ENCODE assay signal across 35 cellular contexts in the genomic region with DNA sequence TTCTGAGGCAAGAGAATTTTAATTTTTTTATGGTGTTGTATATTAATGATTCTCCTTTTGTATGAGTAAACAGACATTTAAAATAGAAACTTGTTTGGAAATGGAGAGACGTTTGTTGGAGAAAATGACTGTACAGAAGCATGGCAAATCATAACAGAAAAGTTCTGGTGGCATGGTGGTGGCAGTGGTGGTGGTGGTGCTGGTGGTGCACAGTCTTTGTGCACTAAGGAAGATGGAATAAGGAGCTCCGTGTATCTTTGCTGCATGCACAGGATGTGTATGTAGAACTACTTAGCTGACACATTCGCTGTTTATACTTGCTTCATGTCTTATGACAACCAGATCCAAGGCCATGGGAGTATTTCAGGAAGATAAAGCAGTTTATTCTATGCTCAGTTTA.
DNase-seq lines count a peak whose midpoint lies in the region; ATAC-seq and TF ChIP-seq lines count a peak whose summit lies in the region.
"Had no signal": no experiment of that assay in that cellular context is flagged by ENCODE, and none has a peak within 500 bp of the region (broad histone marks: within the 10 kb centered on the region; RNA-seq: fewer than 3 reads in every experiment).

No MANE protein-coding gene starts in this region.

- 23% methylated on average over 2 of the region's 3 CpGs; no CpG with 5 or more reads in 1 of the 2 experiments for WGBS in IMR-90 (ENCODE audit: extremely low coverage in 2 of 2, insufficient read length in 1 of 2), 2 experiments
- 47 to 73% methylated on average over 3 of the region's 3 CpGs for WGBS in upper lobe of left lung, 2 donors
- WGBS in endodermal cell (ENCODE audit: insufficient coverage in 1 of 2, insufficient read length in 1 of 2), 2 experiments = 85 to 95% methylated on average over 3 of the region's 3 CpGs

- no peak for TF ChIP-seq EP300 in upper lobe of left lung (IDR thresholded peaks at IDR 0.05)

- TF ChIP-seq CTCF in IMR-90 (conservative IDR thresholded peaks at IDR 0.05; ENCODE audit: low read depth, low read length) (no peak), parathyroid adenoma (IDR thresholded peaks at IDR 0.05) (no peak), upper lobe of left lung (IDR thresholded peaks at IDR 0.05) (no peak), endodermal cell (conservative IDR thresholded peaks at IDR 0.05) (no peak)

- H3K4me2 ChIP-seq in IMR-90 (ENCODE audit: low read depth, low read length) = no peak overlapping the region
- H3K4me2 ChIP-seq in parathyroid adenoma (ENCODE audit: low read length) = no peak overlapping the region

- H2AFZ ChIP-seq in IMR-90 (replicated peaks; ENCODE audit: low read length, poor library complexity) (no peak overlapping the region), parathyroid adenoma (no peak overlapping the region)

- H4K8ac ChIP-seq in IMR-90 (ENCODE audit: low read depth in 2 of 2, low read length in 2 of 2) = no peak overlapping the region

- DNase-seq in activated naive CD4-positive, alpha-beta T cell treated with anti-CD3 and anti-CD28 coated beads for 36 hours = peak; percentile 5
- no peak for DNase-seq in activated naive CD4-positive, alpha-beta T cell treated with anti-CD3 and anti-CD28 coated beads, Interleukin-2, amount 10 ng/mL, durations not matched to agents 7 days and 5 days
- no peak for DNase-seq in IMR-90
- no peak for DNase-seq in upper lobe of left lung
- no peak for DNase-seq in endodermal cell
- DNase-seq: activated CD4-positive, alpha-beta T cell treated with anti-CD3 and anti-CD28 coated beads for 4 hours; activated effector memory CD4-positive, alpha-beta T cell treated with Interleukin-2 at 50 U/mL for 16 hours; adrenal gland; AML-193; body of pancreas; DMS 273 treated with DMSO at 0.1 percent for 48 hours; EL; esophagus squamous epithelium; foreskin keratinocyte; H9; heart left ventricle; KBM-7; left ventricle myocardium inferior; mesenchymal stem cell; NCI-H1105; NCI-H1930; NCI-H2227 treated with DMSO at 0.1 percent for 48 hours; posterior cingulate gyrus; SHP77 treated with DMSO at 0.1 percent for 48 hours; stimulated activated CD4-positive, alpha-beta T cell treated with anti-CD3 and anti-CD28 coated beads, Interleukin-1b, Interleukin-23, amount 100 ng/mL, for 48 hours; stimulated activated naive CD8-positive, alpha-beta T cell treated with anti-CD3 and anti-CD28 coated beads, Interleukin-15, Interleukin-2, amounts not matched to agents 100 U/mL and 50 U/mL, for 24 hours; T-helper 9 cell had no signal

- no peak overlapping the region for H3K14ac ChIP-seq in IMR-90 (replicated peaks; ENCODE audit: low read depth, low read length)

- no peaks in the 10 kb centered on the region for H4K20me1 ChIP-seq in IMR-90 (ENCODE audit: insufficient read depth, low read length)

- H3K9me3 Mint-ChIP-seq in activated naive CD4-positive, alpha-beta T cell treated with anti-CD3 and anti-CD28 coated beads for 36 hours = no peaks in the 10 kb centered on the region
- H3K9me3 Mint-ChIP-seq in activated naive CD4-positive, alpha-beta T cell treated with anti-CD3 and anti-CD28 coated beads, Interleukin-2, amount 10 ng/mL, durations not matched to agents 7 days and 5 days = no peaks in the 10 kb centered on the region
- no peaks in the 10 kb centered on the region for H3K9me3 Mint-ChIP-seq in activated T-helper 17 cell treated with anti-CD3 and anti-CD28 coated beads, Interleukin-2, amount 50 U/mL, for 72 hours
- H3K9me3 Mint-ChIP-seq in endodermal cell = no peaks in the 10 kb centered on the region
- H3K9me3 Mint-ChIP-seq: dendritic cell treated with granulocyte-macrophage colony-stimulating factor and Interleukin-4, amounts not matched to agents 40 ng/mL and 50 ng/mL, for 4 days; H9 had no signal

- no peaks in the 10 kb centered on the region for H3K79me2 ChIP-seq in parathyroid adenoma

- H3K79me1 ChIP-seq in IMR-90 (ENCODE audit: low read depth in 1 of 2, low read length in 2 of 2) = peaks cover 0 to 4% of the 10 kb centered on the region in 2 experiments; a peak in 1 of 4 replicates

- no peak overlapping the region for H3K27ac Mint-ChIP-seq in activated naive CD4-positive, alpha-beta T cell treated with anti-CD3 and anti-CD28 coated beads for 36 hours
- no peak overlapping the region for H3K27ac Mint-ChIP-seq in activated naive CD4-positive, alpha-beta T cell treated with anti-CD3 and anti-CD28 coated beads, Interleukin-2, amount 10 ng/mL, durations not matched to agents 7 days and 5 days
- H3K27ac Mint-ChIP-seq in activated T-helper 17 cell treated with anti-CD3 and anti-CD28 coated beads, Interleukin-2, amount 50 U/mL, for 72 hours = peak overlapping the region; percentile 58
- H3K27ac Mint-ChIP-seq in endodermal cell = no peak overlapping the region
- H3K27ac Mint-ChIP-seq: dendritic cell treated with granulocyte-macrophage colony-stimulating factor and Interleukin-4, amounts not matched to agents 40 ng/mL and 50 ng/mL, for 4 days had no signal

- no peaks in the 10 kb centered on the region for H3K9me3 ChIP-seq in IMR-90 (ENCODE audit: control insufficient read depth, insufficient read depth, low read length)
- no peaks in the 10 kb centered on the region for H3K9me3 ChIP-seq in parathyroid adenoma (ENCODE audit: control insufficient read depth, low read length)
- no peaks in the 10 kb centered on the region for H3K9me3 ChIP-seq in upper lobe of left lung
- H3K9me3 ChIP-seq in endodermal cell (ENCODE audit: control insufficient read depth, low read length) = no peaks in the 10 kb centered on the region
- H3K9me3 ChIP-seq: adrenal gland, body of pancreas, esophagus squamous epithelium, heart left ventricle, left ventricle myocardium inferior, right atrium auricular region, thoracic aorta had no signal

- TF ChIP-seq RAD21 in IMR-90 (IDR thresholded peaks at IDR 0.05; ENCODE audit: low read length) = no peak

- POLR2A ChIA-PET in IMR-90 (lab: Charles Lee; ENCODE audit: unreplicated experiment) = no interaction called here

- H2AK9ac ChIP-seq in IMR-90 (replicated peaks; ENCODE audit: low read depth, low read length, poor library complexity) = no peak overlapping the region

- dilution Hi-C loops in IMR-90 (cut with HindIII; ENCODE audit: low sequenced_read_pairs, unreplicated experiment) = no loop called here

- no peak overlapping the region for H2BK20ac ChIP-seq in IMR-90 (ENCODE audit: low read depth, low read length)

- CTCF ChIA-PET in activated naive CD4-positive, alpha-beta T cell treated with anti-CD3 and anti-CD28 coated beads for 36 hours (lab: Charles Lee) = no interaction called here
- CTCF ChIA-PET in activated naive CD4-positive, alpha-beta T cell treated with anti-CD3 and anti-CD28 coated beads, Interleukin-2, amount 10 ng/mL, durations not matched to agents 7 days and 5 days (lab: Charles Lee) = no interaction called here
- CTCF ChIA-PET in IMR-90 (lab: Yijun Ruan, JAX) = no interaction called here

- H3K36me3 Mint-ChIP-seq in activated naive CD4-positive, alpha-beta T cell treated with anti-CD3 and anti-CD28 coated beads for 36 hours (ENCODE audit: low read depth) = peaks cover 4% of the 10 kb centered on the region
- peaks cover 45% of the 10 kb centered on the region for H3K36me3 Mint-ChIP-seq in activated naive CD4-positive, alpha-beta T cell treated with anti-CD3 and anti-CD28 coated beads, Interleukin-2, amount 10 ng/mL, durations not matched to agents 7 days and 5 days
- H3K36me3 Mint-ChIP-seq in activated T-helper 17 cell treated with anti-CD3 and anti-CD28 coated beads, Interleukin-2, amount 50 U/mL, for 72 hours (ENCODE audit: low read depth) = peaks cover 22% of the 10 kb centered on the region
- H3K36me3 Mint-ChIP-seq in endodermal cell (ENCODE audit: low read depth) = peaks cover 17% of the 10 kb centered on the region

- peaks cover 3% of the 10 kb centered on the region; the same call in 1 of the 2 replicates for H3K9me1 ChIP-seq in IMR-90 (ENCODE audit: insufficient read depth, low read length)

- H3K4me3 ChIP-seq in IMR-90 (ENCODE audit: insufficient read depth, low read depth, low read length) (no peak overlapping the region), parathyroid adenoma (ENCODE audit: low read depth, low read length) (no peak overlapping the region), upper lobe of left lung (no peak overlapping the region), endodermal cell (ENCODE audit: low read length) (no peak overlapping the region)
- H3K4me3 ChIP-seq: adrenal gland, body of pancreas, esophagus squamous epithelium, heart left ventricle, left ventricle myocardium inferior, right atrium auricular region, thoracic aorta had no signal

- H3K27me3 ChIP-seq in IMR-90 (ENCODE audit: control insufficient read depth, insufficient read depth, low read length) = no peaks in the 10 kb centered on the region
- H3K27me3 ChIP-seq in parathyroid adenoma (ENCODE audit: control insufficient read depth, insufficient read depth, low read length) = no peaks in the 10 kb centered on the region
- no peaks in the 10 kb centered on the region for H3K27me3 ChIP-seq in upper lobe of left lung
- no peaks in the 10 kb centered on the region for H3K27me3 ChIP-seq in endodermal cell (ENCODE audit: control insufficient read depth, insufficient read depth, low read length, poor library complexity, severe bottlenecking)
- H3K27me3 ChIP-seq: adrenal gland, body of pancreas, esophagus squamous epithelium, foreskin keratinocyte, heart left ventricle, right atrium auricular region had no signal

- BruUV-seq in IMR-90 (replicated peaks; lab: Mats Ljungman, UMichigan) = no TSS peak

- no peaks in the 10 kb centered on the region for H3K27me3 Mint-ChIP-seq in activated naive CD4-positive, alpha-beta T cell treated with anti-CD3 and anti-CD28 coated beads for 36 hours (ENCODE audit: low read depth)
- no peaks in the 10 kb centered on the region for H3K27me3 Mint-ChIP-seq in activated naive CD4-positive, alpha-beta T cell treated with anti-CD3 and anti-CD28 coated beads, Interleukin-2, amount 10 ng/mL, durations not matched to agents 7 days and 5 days
- H3K27me3 Mint-ChIP-seq in activated T-helper 17 cell treated with anti-CD3 and anti-CD28 coated beads, Interleukin-2, amount 50 U/mL, for 72 hours = no peaks in the 10 kb centered on the region
- H3K27me3 Mint-ChIP-seq in endodermal cell (ENCODE audit: insufficient read depth) = no peaks in the 10 kb centered on the region
- H3K27me3 Mint-ChIP-seq: dendritic cell treated with granulocyte-macrophage colony-stimulating factor and Interleukin-4, amounts not matched to agents 40 ng/mL and 50 ng/mL, for 4 days had no signal

- no peak overlapping the region for H3K56ac ChIP-seq in IMR-90 (ENCODE audit: extremely low read depth, insufficient read depth, low read length)

- no peak overlapping the region for H2BK120ac ChIP-seq in IMR-90 (ENCODE audit: low read depth, low read length)

- H2BK15ac ChIP-seq in IMR-90 (ENCODE audit: low read depth, low read length) = no peak overlapping the region

- in situ Hi-C loops in IMR-90 (cut with MboI; ENCODE audit: low sequenced_read_pairs) = loop anchor here (10.0 kb wide), 3 partner anchors 555 to 1125 kb away; no protein-coding TSS in a partner anchor

- H3K27ac ChIP-seq in IMR-90 (ENCODE audit: insufficient read depth, low read length) (no peak overlapping the region), parathyroid adenoma (peak overlapping the region; percentile 59), upper lobe of left lung (no peak overlapping the region), endodermal cell (ENCODE audit: low read depth, low read length) (no peak overlapping the region)
- H3K27ac ChIP-seq: body of pancreas, esophagus squamous epithelium, foreskin keratinocyte, heart left ventricle, left ventricle myocardium inferior, right atrium auricular region, thoracic aorta, VCaP had no signal

- H3K23ac ChIP-seq in IMR-90 (ENCODE audit: low read depth, low read length) = 0 out of 2 replicates have a peak overlapping the region, but pooled peaks have one; percentile 15

- no peak overlapping the region for H3K9ac ChIP-seq in IMR-90 (ENCODE audit: low read depth, low read length)
- H3K9ac ChIP-seq in parathyroid adenoma = no peak overlapping the region
- H3K9ac ChIP-seq in endodermal cell (ENCODE audit: extremely low read depth, low read length, poor library complexity, severe bottlenecking) = no peak overlapping the region

- H3K4me1 Mint-ChIP-seq in activated naive CD4-positive, alpha-beta T cell treated with anti-CD3 and anti-CD28 coated beads for 36 hours (ENCODE audit: low read depth) = peaks cover 13% of the 10 kb centered on the region
- H3K4me1 Mint-ChIP-seq in activated naive CD4-positive, alpha-beta T cell treated with anti-CD3 and anti-CD28 coated beads, Interleukin-2, amount 10 ng/mL, durations not matched to agents 7 days and 5 days = peaks cover 54% of the 10 kb centered on the region
- H3K4me1 Mint-ChIP-seq in activated T-helper 17 cell treated with anti-CD3 and anti-CD28 coated beads, Interleukin-2, amount 50 U/mL, for 72 hours = peaks cover 34% of the 10 kb centered on the region
- H3K4me1 Mint-ChIP-seq in endodermal cell = peaks cover 22% of the 10 kb centered on the region

- no peak overlapping the region for H2BK5ac ChIP-seq in IMR-90 (ENCODE audit: low read depth, low read length, poor library complexity, severe bottlenecking)

- no peak for ATAC-seq in IMR-90 (ENCODE audit: low read depth)
- no peak for ATAC-seq in activated T-helper 17 cell treated with anti-CD3 and anti-CD28 coated beads, Interleukin-2, amount 50 U/mL, for 72 hours (replicated peaks)
- ATAC-seq in upper lobe of left lung (ENCODE audit: low FRiP score in 2 of 2) = no peak
- ATAC-seq in GM18520 (IDR thresholded peaks at IDR 0.05; ENCODE audit: unreplicated experiment) = no peak
- ATAC-seq: body of pancreas; foreskin keratinocyte; heart left ventricle; Panc1; stimulated activated naive CD8-positive, alpha-beta T cell treated with anti-CD3 and anti-CD28 coated beads, Interleukin-15, Interleukin-2, amounts not matched to agents 100 U/mL and 50 U/mL, for 24 hours had no signal

- H3K4ac ChIP-seq in IMR-90 (ENCODE audit: low read depth, low read length) = no peak overlapping the region

- intact Hi-C loops in activated naive CD4-positive, alpha-beta T cell treated with anti-CD3 and anti-CD28 coated beads for 36 hours (cut with micrococcal nuclease) = loop anchor here (5.0 to 10.0 kb wide), 4 partner anchors 135 to 1245 kb away; no protein-coding TSS in a partner anchor
- intact Hi-C loops in IMR-90 (cut with micrococcal nuclease) = loop anchor here (5.0 kb wide), 1 partner anchor 1122 kb away; no protein-coding TSS in a partner anchor

- peaks cover 3% of the 10 kb centered on the region; the same call in 1 of the 2 replicates for H3K36me3 ChIP-seq in IMR-90 (ENCODE audit: control insufficient read depth, insufficient read depth, low read length)
- no peaks in the 10 kb centered on the region for H3K36me3 ChIP-seq in parathyroid adenoma (ENCODE audit: control insufficient read depth, insufficient read depth, low read length)
- H3K36me3 ChIP-seq in upper lobe of left lung = peaks cover 0 to 21% (median 13%) of the 10 kb centered on the region in 4 donors
- H3K36me3 ChIP-seq in endodermal cell (ENCODE audit: control insufficient read depth, insufficient read depth, low read length) = peaks cover 18% of the 10 kb centered on the region
- H3K36me3 ChIP-seq: thoracic aorta had no signal

- H3K18ac ChIP-seq in IMR-90 (ENCODE audit: low read depth, low read length) = no peak overlapping the region

- no peak overlapping the region for H3K4me3 Mint-ChIP-seq in activated naive CD4-positive, alpha-beta T cell treated with anti-CD3 and anti-CD28 coated beads for 36 hours
- H3K4me3 Mint-ChIP-seq in activated naive CD4-positive, alpha-beta T cell treated with anti-CD3 and anti-CD28 coated beads, Interleukin-2, amount 10 ng/mL, durations not matched to agents 7 days and 5 days = no peak overlapping the region
- peak overlapping the region; percentile 20 for H3K4me3 Mint-ChIP-seq in activated T-helper 17 cell treated with anti-CD3 and anti-CD28 coated beads, Interleukin-2, amount 50 U/mL, for 72 hours
- no peak overlapping the region for H3K4me3 Mint-ChIP-seq in endodermal cell
- H3K4me3 Mint-ChIP-seq: dendritic cell treated with granulocyte-macrophage colony-stimulating factor and Interleukin-4, amounts not matched to agents 40 ng/mL and 50 ng/mL, for 4 days; H9 had no signal

- H2AK5ac ChIP-seq in IMR-90 (ENCODE audit: low read depth, low read length) = no peak overlapping the region

- H4K91ac ChIP-seq in IMR-90 (ENCODE audit: insufficient read depth, low read depth, low read length) = no peak overlapping the region

- TF ChIP-seq POLR2A in IMR-90 (IDR thresholded peaks at IDR 0.05; ENCODE audit: low read depth, low read length) (no peak), upper lobe of left lung (IDR thresholded peaks at IDR 0.05) (no peak)

- no peak overlapping the region for H4K5ac ChIP-seq in IMR-90 (ENCODE audit: low read depth, low read length)

- peaks cover 4% of the 10 kb centered on the region for H3K4me1 ChIP-seq in IMR-90 (ENCODE audit: control insufficient read depth, insufficient read depth, low read length)
- H3K4me1 ChIP-seq in parathyroid adenoma = peaks cover 37% of the 10 kb centered on the region
- H3K4me1 ChIP-seq in upper lobe of left lung = peaks cover 10 to 23% (median 18%) of the 10 kb centered on the region in 4 donors
- peaks cover 4% of the 10 kb centered on the region for H3K4me1 ChIP-seq in endodermal cell (ENCODE audit: control insufficient read depth, insufficient read depth, low read length)
- H3K4me1 ChIP-seq: foreskin keratinocyte had no signal
